ENCODE assay signal across 8 cellular contexts in the genomic region with DNA sequence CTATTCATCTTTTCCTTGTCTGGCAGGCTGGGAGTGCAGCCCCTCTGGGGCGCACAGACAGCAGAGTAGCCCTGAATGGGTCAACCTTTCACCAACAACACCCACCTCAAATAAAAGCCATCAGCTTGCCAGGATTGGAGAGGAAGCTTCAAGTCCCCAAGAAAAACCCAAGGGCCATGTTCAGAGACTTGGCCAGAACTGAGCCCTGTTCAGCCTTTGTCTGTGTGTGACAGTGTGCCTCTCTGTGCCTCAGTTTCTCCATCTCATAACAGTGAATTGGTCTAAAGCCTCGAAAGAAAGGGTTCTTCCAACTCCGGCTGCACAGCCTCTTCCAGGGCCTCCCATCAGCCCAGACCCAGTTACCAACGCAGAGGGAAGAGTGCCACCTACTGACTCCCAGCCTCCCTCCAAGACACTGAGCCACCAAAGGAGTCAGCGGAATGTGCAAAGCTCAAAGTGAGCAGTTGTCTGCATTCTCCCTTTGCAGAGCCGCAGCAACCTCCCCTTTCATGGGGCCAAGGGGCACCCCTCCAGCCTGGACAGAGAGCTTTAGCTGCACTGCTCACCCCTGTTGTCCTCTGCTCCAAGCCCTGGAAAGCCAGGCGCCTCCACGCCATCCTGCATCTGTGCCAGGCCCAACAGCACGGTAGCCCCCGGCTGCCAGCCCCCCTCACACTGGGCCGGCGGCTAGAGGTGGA.
DNase-seq lines count a peak whose midpoint lies in the region; ATAC-seq and FAIRE-seq lines count a peak whose summit lies in the region.

No MANE protein-coding gene starts in this region.

- H3K4me3 ChIP-seq in small intestine (ENCODE audit: low read depth in 1 of 2, low read length in 2 of 2), result no peak overlapping the region

- WGBS in small intestine, 3 donors, result 42 to 56% (median 49%) methylated on average over 12 of the region's 12 CpGs

- DNase-seq in NCI-H510A treated with DMSO at 0.1 percent for 48 hours (lab: John Stamatoyannopoulos, UW) (peak; percentile 48), NCI-H510A (lab: John Stamatoyannopoulos, UW) (no peak), NAMALWA (ENCODE audit: low spot score) (peak; percentile 66), amniotic epithelial cell (ENCODE audit: low read depth) (peak; percentile 43), hepatic stellate cell (ENCODE audit: low spot score) (peak; percentile 40), small intestine (peak; percentile 22)
- DNase-seq in activated CD4-positive, alpha-beta T cell treated with anti-CD3 and anti-CD28 coated beads, Interleukin-2, amount 50 U/mL, for 4 hours, result no peak

- no peaks in the 10 kb centered on the region for H3K36me3 ChIP-seq in small intestine (ENCODE audit: control insufficient read depth in 2 of 2, insufficient read depth in 2 of 2, low read length in 2 of 2)

- no peak overlapping the region for H3K27ac ChIP-seq in small intestine (ENCODE audit: low read depth in 1 of 2, low read length in 1 of 2)

- ATAC-seq in GM21447 (IDR thresholded peaks at IDR 0.05; ENCODE audit: unreplicated experiment), result no peak

- no peaks in the 10 kb centered on the region for H3K4me1 ChIP-seq in small intestine (ENCODE audit: control insufficient read depth in 2 of 2, insufficient read depth in 1 of 2, low read depth in 1 of 2, low read length in 1 of 2)

- no peaks in the 10 kb centered on the region for H3K9me3 ChIP-seq in small intestine (ENCODE audit: control insufficient read depth, low read depth)

- H3K27me3 ChIP-seq in small intestine (ENCODE audit: control insufficient read depth in 2 of 2, insufficient read depth in 2 of 2, low read length in 2 of 2), result no peaks in the 10 kb centered on the region

- no peak for FAIRE-seq in small intestine (lab: Jason Lieb, UNC)

Comparison
In these comparisons a context has a peak if more than half of its experiments do, and no peak if none do; other contexts are left out.
1. DNase-seq: peak in NCI-H510A treated with DMSO at 0.1 percent for 48 hours (single experiment), NAMALWA (single experiment), amniotic epithelial cell (single experiment), hepatic stellate cell (single experiment) and small intestine (single experiment); none in NCI-H510A (single experiment) and activated CD4-positive, alpha-beta T cell treated with anti-CD3 and anti-CD28 coated beads, Interleukin-2, amount 50 U/mL, for 4 hours (0 of 2).